Comparison of ENCODE assay signal across 27 cellular contexts in the genomic region with DNA sequence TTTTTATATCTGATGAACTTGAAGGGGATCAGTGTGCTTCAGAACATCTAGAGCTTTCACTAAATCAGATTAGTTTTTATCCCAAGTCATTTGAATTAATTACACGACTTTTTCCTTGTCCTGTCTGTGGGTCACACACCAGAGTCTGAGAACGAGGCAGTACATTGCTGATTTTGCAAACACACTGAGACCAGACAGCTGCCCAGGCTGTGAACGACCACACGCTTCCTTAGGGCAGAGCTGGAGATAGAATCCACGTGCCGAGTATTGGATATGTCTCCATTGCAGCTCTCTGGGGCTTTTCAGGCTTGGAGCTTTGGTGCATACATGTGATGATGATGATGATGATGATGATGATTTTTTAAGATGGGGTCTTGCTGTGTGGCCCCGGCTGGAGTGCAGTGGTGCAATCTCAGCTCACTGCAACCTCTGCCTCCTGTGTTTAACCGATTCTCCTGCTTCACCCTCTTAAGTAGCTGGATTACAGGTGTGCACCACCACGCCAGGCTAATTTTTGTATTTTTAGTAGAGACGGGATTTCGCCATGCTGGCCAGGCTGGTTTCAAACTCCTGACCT.
"Had no signal": no experiment of that assay in that cellular context is flagged by ENCODE, and none has a peak within 500 bp of the region (broad histone marks: within the 10 kb centered on the region; RNA-seq: fewer than 3 reads in every experiment).

No MANE protein-coding gene starts in this region.

- H3K36me3 Mint-ChIP-seq: activated naive CD8-positive, alpha-beta T cell treated with anti-CD3 and anti-CD28 coated beads for 36 hours had no signal

- ATAC-seq: activated CD8-positive, alpha-beta T cell treated with anti-CD3 and anti-CD28 coated beads for 36 hours; activated T-cell treated with anti-CD3 and anti-CD28 coated beads, Interleukin-2, amount 50 U/mL, for 72 hours; activated T-helper 17 cell treated with anti-CD3 and anti-CD28 coated beads, Interleukin-2, amount 50 U/mL, for 72 hours; PC-3; Right ventricle myocardium inferior had no signal

- H3K27me3 Mint-ChIP-seq: activated CD8-positive, alpha-beta T cell treated with anti-CD3 and anti-CD28 coated beads for 36 hours; activated naive CD8-positive, alpha-beta T cell treated with anti-CD3 and anti-CD28 coated beads for 36 hours; activated T-helper 17 cell treated with anti-CD3 and anti-CD28 coated beads, Interleukin-2, amount 50 U/mL, for 72 hours had no signal

- H3K4me1 Mint-ChIP-seq: activated CD4-positive, alpha-beta T cell treated with anti-CD3 and anti-CD28 coated beads, Interleukin-2, amount 10 ng/mL, durations not matched to agents 24 days and 14 days had no signal

- H3K4me3 Mint-ChIP-seq: activated CD4-positive, alpha-beta T cell treated with anti-CD3 and anti-CD28 coated beads, Interleukin-2, amount 10 ng/mL, durations not matched to agents 24 days and 14 days; activated CD8-positive, alpha-beta T cell treated with anti-CD3 and anti-CD28 coated beads for 36 hours; activated naive CD8-positive, alpha-beta T cell treated with anti-CD3 and anti-CD28 coated beads for 36 hours; activated T-cell treated with anti-CD3 and anti-CD28 coated beads, Interleukin-2, amount 50 U/mL, for 72 hours; activated T-helper 17 cell treated with anti-CD3 and anti-CD28 coated beads, Interleukin-2, amount 50 U/mL, for 72 hours had no signal

- DNase-seq: activated CD4-positive, alpha-beta T cell treated with anti-CD3 and anti-CD28 coated beads, Interleukin-2, amount 10 ng/mL, durations not matched to agents 24 days and 14 days; activated CD4-positive, alpha-beta T cell treated with anti-CD3 and anti-CD28 coated beads, Interleukin-2, amount 50 U/mL, for 4 hours; activated CD8-positive, alpha-beta T cell treated with anti-CD3 and anti-CD28 coated beads for 36 hours; activated effector memory CD4-positive, alpha-beta T cell treated with anti-CD3 and anti-CD28 coated beads, Interleukin-2, amount 50 U/mL, for 16 hours; activated naive CD4-positive, alpha-beta T cell; activated naive CD4-positive, alpha-beta T cell treated with anti-CD3 and anti-CD28 coated beads, Interleukin-2, amount 50 U/mL, for 16 hours; activated naive CD8-positive, alpha-beta T cell treated with anti-CD3 and anti-CD28 coated beads for 36 hours; activated T-cell treated with anti-CD3 and anti-CD28 coated beads, Interleukin-2, amount 50 U/mL, for 1 hour; activated T-cell treated with anti-CD3 and anti-CD28 coated beads, Interleukin-2, amount 50 U/mL, for 72 hours; amniotic stem cell; aorta; brain microvascular endothelial cell; central memory CD4-positive, alpha-beta T cell; NCI-H187; NCI-H2029 treated with DMSO at 0.1 percent for 48 hours; NCI-H2107; NCI-H226; NCI-H446 treated with DMSO at 0.1 percent for 48 hours; NCI-H524; NK-92 treated with Interleukin-12 subunit alpha and Interleukin-12 subunit beta, amount 100 ng/mL, for 24 hours; PC-3; SIG-M5; SW 1271; T-helper 1 cell; T1000 had no signal

- H3K9me3 Mint-ChIP-seq: activated CD4-positive, alpha-beta T cell treated with anti-CD3 and anti-CD28 coated beads, Interleukin-2, amount 10 ng/mL, durations not matched to agents 24 days and 14 days; activated CD8-positive, alpha-beta T cell treated with anti-CD3 and anti-CD28 coated beads for 36 hours; activated naive CD8-positive, alpha-beta T cell treated with anti-CD3 and anti-CD28 coated beads for 36 hours; activated T-cell treated with anti-CD3 and anti-CD28 coated beads, Interleukin-2, amount 50 U/mL, for 72 hours; activated T-helper 17 cell treated with anti-CD3 and anti-CD28 coated beads, Interleukin-2, amount 50 U/mL, for 72 hours had no signal

- H3K27ac Mint-ChIP-seq: activated CD4-positive, alpha-beta T cell treated with anti-CD3 and anti-CD28 coated beads, Interleukin-2, amount 10 ng/mL, durations not matched to agents 24 days and 14 days; activated CD8-positive, alpha-beta T cell treated with anti-CD3 and anti-CD28 coated beads for 36 hours; activated naive CD8-positive, alpha-beta T cell treated with anti-CD3 and anti-CD28 coated beads for 36 hours; activated T-cell treated with anti-CD3 and anti-CD28 coated beads, Interleukin-2, amount 50 U/mL, for 72 hours; activated T-helper 17 cell treated with anti-CD3 and anti-CD28 coated beads, Interleukin-2, amount 50 U/mL, for 72 hours had no signal
